In the genomic region with DNA sequence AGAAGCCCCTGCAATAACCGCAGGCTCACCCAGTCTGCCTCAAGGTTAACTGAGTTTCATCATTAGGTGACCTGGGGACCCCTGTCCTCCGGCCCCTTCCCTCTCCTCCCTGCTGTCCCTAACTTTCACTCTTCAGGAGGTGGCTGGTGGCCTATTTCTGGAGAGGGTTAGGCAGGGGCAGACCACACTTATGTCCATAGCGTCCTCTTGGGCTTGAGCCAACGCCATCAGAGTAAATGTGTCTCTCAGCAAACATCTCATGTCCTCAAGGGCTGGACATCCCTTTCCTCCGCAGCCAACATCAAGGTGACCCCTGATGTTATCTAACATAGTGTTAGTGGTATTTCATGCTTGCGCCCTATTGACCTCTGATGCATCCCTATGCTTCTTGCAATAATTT, we compare ENCODE assay signal across 21 cellular contexts.
"Had no signal": no experiment of that assay in that cellular context is flagged by ENCODE, and none has a peak within 500 bp of the region (broad histone marks: within the 10 kb centered on the region; RNA-seq: fewer than 3 reads in every experiment).

No MANE protein-coding gene starts in this region.

- H3K4me3 Mint-ChIP-seq: activated CD4-positive, alpha-beta T cell treated with anti-CD3 and anti-CD28 coated beads, Interleukin-2, amount 10 ng/mL, durations not matched to agents 24 days and 14 days; activated CD8-positive, alpha-beta T cell treated with anti-CD3 and anti-CD28 coated beads, Interleukin-2, amount 10 ng/mL, durations not matched to agents 7 days and 5 days; activated naive CD4-positive, alpha-beta T cell treated with anti-CD3 and anti-CD28 coated beads, Interleukin-2, amount 10 ng/mL, durations not matched to agents 7 days and 5 days; activated naive CD8-positive, alpha-beta T cell treated with anti-CD3 and anti-CD28 coated beads, Interleukin-2, amount 50 U/mL, for 24 hours; brain; natural killer cell; stimulated activated naive CD8-positive, alpha-beta T cell treated with anti-CD3 and anti-CD28 coated beads, Interleukin-15, amount 100 ng/mL, for 72 hours; type B pancreatic cell had no signal

- H3K9me3 Mint-ChIP-seq: activated CD4-positive, alpha-beta T cell treated with anti-CD3 and anti-CD28 coated beads, Interleukin-2, amount 10 ng/mL, durations not matched to agents 24 days and 14 days; activated naive CD4-positive, alpha-beta T cell treated with anti-CD3 and anti-CD28 coated beads, Interleukin-2, amount 10 ng/mL, durations not matched to agents 7 days and 5 days; activated naive CD8-positive, alpha-beta T cell treated with anti-CD3 and anti-CD28 coated beads, Interleukin-2, amount 50 U/mL, for 24 hours; brain; natural killer cell; stimulated activated naive CD8-positive, alpha-beta T cell treated with anti-CD3 and anti-CD28 coated beads, Interleukin-15, amount 100 ng/mL, for 72 hours; type B pancreatic cell had no signal

- H3K9me3 ChIP-seq: suprapubic skin had no signal

- H3K27ac Mint-ChIP-seq: activated CD4-positive, alpha-beta T cell treated with anti-CD3 and anti-CD28 coated beads, Interleukin-2, amount 10 ng/mL, durations not matched to agents 24 days and 14 days; activated CD8-positive, alpha-beta T cell treated with anti-CD3 and anti-CD28 coated beads, Interleukin-2, amount 10 ng/mL, durations not matched to agents 7 days and 5 days; activated naive CD4-positive, alpha-beta T cell treated with anti-CD3 and anti-CD28 coated beads, Interleukin-2, amount 10 ng/mL, durations not matched to agents 7 days and 5 days; activated naive CD8-positive, alpha-beta T cell treated with anti-CD3 and anti-CD28 coated beads, Interleukin-2, amount 50 U/mL, for 24 hours; brain; stimulated activated naive CD8-positive, alpha-beta T cell treated with anti-CD3 and anti-CD28 coated beads, Interleukin-15, amount 100 ng/mL, for 72 hours; type B pancreatic cell had no signal

- DNase-seq: activated CD4-positive, alpha-beta T cell treated with anti-CD3 and anti-CD28 coated beads, Interleukin-2, amount 10 ng/mL, durations not matched to agents 24 days and 14 days; activated CD8-positive, alpha-beta memory T cell treated with anti-CD3 and anti-CD28 coated beads, Interleukin-2, amount 50 U/mL, for 48 hours; activated CD8-positive, alpha-beta T cell treated with anti-CD3 and anti-CD28 coated beads, Interleukin-2, amount 10 ng/mL, durations not matched to agents 7 days and 5 days; activated effector memory CD4-positive, alpha-beta T cell treated with Interleukin-2 at 50 U/mL for 16 hours; activated naive CD4-positive, alpha-beta T cell treated with anti-CD3 and anti-CD28 coated beads, Interleukin-2, amount 10 ng/mL, durations not matched to agents 7 days and 5 days; activated T-cell treated with anti-CD3 and anti-CD28 coated beads, Interleukin-2, amount 50 U/mL, for 48 hours; central memory CD4-positive, alpha-beta T cell; foreskin melanocyte; glutamatergic neuron; kidney glomerular epithelial cell; natural killer cell; posterior cingulate gyrus; retina; stimulated activated naive CD8-positive, alpha-beta T cell treated with anti-CD3 and anti-CD28 coated beads, Interleukin-15, amount 100 ng/mL, for 72 hours; T1000 had no signal

- ATAC-seq: activated CD8-positive, alpha-beta T cell treated with anti-CD3 and anti-CD28 coated beads, Interleukin-2, amount 10 ng/mL, durations not matched to agents 7 days and 5 days had no signal

- H3K27ac ChIP-seq: suprapubic skin had no signal

- H3K4me1 Mint-ChIP-seq: activated CD4-positive, alpha-beta T cell treated with anti-CD3 and anti-CD28 coated beads, Interleukin-2, amount 10 ng/mL, durations not matched to agents 24 days and 14 days; activated naive CD4-positive, alpha-beta T cell treated with anti-CD3 and anti-CD28 coated beads, Interleukin-2, amount 10 ng/mL, durations not matched to agents 7 days and 5 days; activated naive CD8-positive, alpha-beta T cell treated with anti-CD3 and anti-CD28 coated beads, Interleukin-2, amount 50 U/mL, for 24 hours; stimulated activated naive CD8-positive, alpha-beta T cell treated with anti-CD3 and anti-CD28 coated beads, Interleukin-15, amount 100 ng/mL, for 72 hours had no signal

- H3K27me3 ChIP-seq: suprapubic skin had no signal

- H3K36me3 ChIP-seq: suprapubic skin had no signal

- H3K27me3 Mint-ChIP-seq: activated CD4-positive, alpha-beta T cell treated with anti-CD3 and anti-CD28 coated beads, Interleukin-2, amount 10 ng/mL, durations not matched to agents 24 days and 14 days; activated naive CD4-positive, alpha-beta T cell treated with anti-CD3 and anti-CD28 coated beads, Interleukin-2, amount 10 ng/mL, durations not matched to agents 7 days and 5 days; brain; stimulated activated naive CD8-positive, alpha-beta T cell treated with anti-CD3 and anti-CD28 coated beads, Interleukin-15, amount 100 ng/mL, for 72 hours; type B pancreatic cell had no signal

- H3K4me3 ChIP-seq: suprapubic skin had no signal

- FAIRE-seq: colon, endometrium had no signal
